9 cellular contexts compared by ENCODE assay signal in genomic region chr16:85173077-85173980, GRCh38.
A peak's percentile ranks its signal among the peaks of the same experiment; 100 is the strongest.
DNase-seq lines count a peak whose midpoint lies in the region; ATAC-seq, FAIRE-seq and TF ChIP-seq lines count a peak whose summit lies in the region.
"Had no signal": no experiment of that assay in that cellular context is flagged by ENCODE, and none has a peak within 500 bp of the region (broad histone marks: within the 10 kb centered on the region; RNA-seq: fewer than 3 reads in every experiment).

No MANE protein-coding gene starts in this region.

- in situ Hi-C loops in mammary epithelial cell (cut with MboI; ENCODE audit: low sequenced_read_pairs in 2 of 2): no loop called here

- 70% methylated on average over 15 of the region's 15 CpGs for WGBS in A549 (ENCODE audit: missing lambda C conversion rate)
- 68% methylated on average over 15 of the region's 15 CpGs for WGBS in mammary epithelial cell (ENCODE audit: low coverage, missing lambda C conversion rate)

- TF ChIP-seq EP300 in A549 (IDR thresholded peaks at IDR 0.05): no peak

- TF ChIP-seq POLR2A in A549 (IDR thresholded peaks at IDR 0.05; ENCODE audit: low read length): no peak

- H3K27me3 ChIP-seq in HUES48 (ENCODE audit: control insufficient read depth, insufficient read depth, low read length) (peaks cover 17% of the 10 kb centered on the region), mammary epithelial cell (ENCODE audit: insufficient read depth, low read length) (no peaks in the 10 kb centered on the region)

- intact Hi-C loops in mammary epithelial cell (cut with micrococcal nuclease): loop anchor here (2.0 to 5.0 kb wide), 4 partner anchors 23 to 74 kb away; no protein-coding TSS in a partner anchor

- peak; percentile 27 to 58; a peak in 3 of 6 replicates for ATAC-seq in A549

- H3K79me2 ChIP-seq in mammary epithelial cell (ENCODE audit: insufficient read depth, low read length): peaks cover 25% of the 10 kb centered on the region

- FAIRE-seq in A549 (lab: Jason Lieb, UNC): no peak
- FAIRE-seq: D721Med had no signal

- peak overlapping the region; percentile 85 for H3K4me2 ChIP-seq in A549
- H3K4me2 ChIP-seq in mammary epithelial cell (ENCODE audit: insufficient read depth, low read depth, low read length): peak overlapping the region; percentile 70

- peaks cover 48% of the 10 kb centered on the region for H3K4me1 ChIP-seq in A549
- peaks cover 28% of the 10 kb centered on the region for H3K4me1 ChIP-seq in HUES48 (ENCODE audit: control insufficient read depth, insufficient read depth, low read length)
- H3K4me1 ChIP-seq in mammary epithelial cell (ENCODE audit: insufficient read depth, low read length): peaks cover 52% of the 10 kb centered on the region

- H3K9ac ChIP-seq in HUES48 (ENCODE audit: low read depth, low read length): no peak overlapping the region
- no peak overlapping the region for H3K9ac ChIP-seq in mammary epithelial cell (ENCODE audit: insufficient read depth, low read length)

- TF ChIP-seq CTCF in A549 (IDR thresholded peaks at IDR 0.05) (no peak), mammary epithelial cell (conservative IDR thresholded peaks at IDR 0.05 in 1 of 2, IDR thresholded peaks at IDR 0.05 in 1 of 2; ENCODE audit: extremely low read depth in 1 of 2, insufficient read depth in 1 of 2, low read depth in 1 of 2, low read length in 2 of 2) (no peak)

- BruUV-seq in mammary epithelial cell (replicated peaks; lab: Mats Ljungman, UMichigan): no TSS peak

- H3K9me3 ChIP-seq in A549: no peaks in the 10 kb centered on the region
- H3K9me3 ChIP-seq in HUES48 (ENCODE audit: control insufficient read depth, insufficient read depth, low read length): no peaks in the 10 kb centered on the region
- H3K9me3 ChIP-seq in mammary epithelial cell (replicated peaks; ENCODE audit: insufficient read depth, low read length): no peaks in the 10 kb centered on the region

- H3K27ac ChIP-seq in A549 (peak overlapping the region; percentile 76 to 87), HUES48 (ENCODE audit: low read depth, low read length) (peak overlapping the region; percentile 65), mammary epithelial cell (ENCODE audit: insufficient read depth, low read depth, low read length) (peak overlapping the region; percentile 62)

- POLR2A ChIA-PET in A549 (lab: Yijun Ruan, JAX): no interaction called here

- no peaks in the 10 kb centered on the region for H4K20me1 ChIP-seq in mammary epithelial cell (ENCODE audit: insufficient read depth, low read length)

- TF ChIP-seq RAD21 in A549 (conservative IDR thresholded peaks at IDR 0.05 in 1 of 2, IDR thresholded peaks at IDR 0.05 in 1 of 2): no peak; a peak in 1 of 5 replicates

- CTCF ChIA-PET in A549 (lab: Yijun Ruan, JAX): interaction anchor here (0.9 to 2.3 kb wide), 12 partner anchors 9 to 103 kb away, joined by 3 to 8 read pairs (median 4); no protein-coding TSS in a partner anchor
- CTCF ChIA-PET in mammary epithelial cell (lab: Charles Lee; ENCODE audit: low non-redundant PET): no interaction called here

- H3K4me3 ChIP-seq in A549: no peak overlapping the region
- H3K4me3 ChIP-seq in HUES48 (ENCODE audit: low read depth, low read length): no peak overlapping the region
- no peak overlapping the region for H3K4me3 ChIP-seq in mammary epithelial cell (replicated peaks in 1 of 3; ENCODE audit: insufficient read depth in 1 of 3, low read depth in 2 of 3, low read length in 3 of 3)

- DNase-seq in A549 (ENCODE audit: low read depth in 1 of 2, low spot score in 1 of 2) (peak; percentile 67 to 70), mammary epithelial cell (peak; percentile 91), lung microvascular endothelial cell (ENCODE audit: low read depth in 2 of 2) (peak; percentile 78 to 91), NCI-H446 treated with DMSO at 0.1 percent for 48 hours (lab: John Stamatoyannopoulos, UW) (no peak), SKM-1 treated with dmso at 0.1 percent for 144 hours (lab: John Stamatoyannopoulos, UW; ENCODE audit: unreplicated experiment) (no peak), NCI-H2029 treated with DMSO at 0.1 percent for 48 hours (lab: John Stamatoyannopoulos, UW) (no peak), GM19240 (ENCODE audit: insufficient read length, low spot score) (no peak)

- no peaks in the 10 kb centered on the region for H3K36me3 ChIP-seq in HUES48 (ENCODE audit: control insufficient read depth, insufficient read depth, low read length)
- H3K36me3 ChIP-seq in mammary epithelial cell (ENCODE audit: insufficient read depth, low read length): no peaks in the 10 kb centered on the region

- dilution Hi-C loops in mammary epithelial cell (cut with HindIII; ENCODE audit: low sequenced_read_pairs): no loop called here

- peak overlapping the region; percentile 81 for H2AFZ ChIP-seq in mammary epithelial cell (ENCODE audit: low read depth, low read length)

TF ChIP-seq in A549, 52 proteins besides CTCF, POLR2A, EP300 and RAD21:
- TF ChIP-seq, protein P1, sequence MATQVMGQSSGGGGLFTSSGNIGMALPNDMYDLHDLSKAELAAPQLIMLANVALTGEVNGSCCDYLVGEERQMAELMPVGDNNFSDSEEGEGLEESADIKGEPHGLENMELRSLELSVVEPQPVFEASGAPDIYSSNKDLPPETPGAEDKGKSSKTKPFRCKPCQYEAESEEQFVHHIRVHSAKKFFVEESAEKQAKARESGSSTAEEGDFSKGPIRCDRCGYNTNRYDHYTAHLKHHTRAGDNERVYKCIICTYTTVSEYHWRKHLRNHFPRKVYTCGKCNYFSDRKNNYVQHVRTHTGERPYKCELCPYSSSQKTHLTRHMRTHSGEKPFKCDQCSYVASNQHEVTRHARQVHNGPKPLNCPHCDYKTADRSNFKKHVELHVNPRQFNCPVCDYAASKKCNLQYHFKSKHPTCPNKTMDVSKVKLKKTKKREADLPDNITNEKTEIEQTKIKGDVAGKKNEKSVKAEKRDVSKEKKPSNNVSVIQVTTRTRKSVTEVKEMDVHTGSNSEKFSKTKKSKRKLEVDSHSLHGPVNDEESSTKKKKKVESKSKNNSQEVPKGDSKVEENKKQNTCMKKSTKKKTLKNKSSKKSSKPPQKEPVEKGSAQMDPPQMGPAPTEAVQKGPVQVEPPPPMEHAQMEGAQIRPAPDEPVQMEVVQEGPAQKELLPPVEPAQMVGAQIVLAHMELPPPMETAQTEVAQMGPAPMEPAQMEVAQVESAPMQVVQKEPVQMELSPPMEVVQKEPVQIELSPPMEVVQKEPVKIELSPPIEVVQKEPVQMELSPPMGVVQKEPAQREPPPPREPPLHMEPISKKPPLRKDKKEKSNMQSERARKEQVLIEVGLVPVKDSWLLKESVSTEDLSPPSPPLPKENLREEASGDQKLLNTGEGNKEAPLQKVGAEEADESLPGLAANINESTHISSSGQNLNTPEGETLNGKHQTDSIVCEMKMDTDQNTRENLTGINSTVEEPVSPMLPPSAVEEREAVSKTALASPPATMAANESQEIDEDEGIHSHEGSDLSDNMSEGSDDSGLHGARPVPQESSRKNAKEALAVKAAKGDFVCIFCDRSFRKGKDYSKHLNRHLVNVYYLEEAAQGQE (IDR thresholded peaks at IDR 0.05): no peak
- TF ChIP-seq JUNB (IDR thresholded peaks at IDR 0.05): 0 out of 2 replicates have a peak, but pooled peaks have one; percentile 38
- TF ChIP-seq FOSL2 (IDR thresholded peaks at IDR 0.05): peak; percentile 33; the same call in 1 of the 2 replicates
- peak; percentile 75 for TF ChIP-seq FOSL2 (CRISPR knock-in tag; IDR thresholded peaks at IDR 0.05)
- no peak for TF ChIP-seq ZFP36 (IDR thresholded peaks at IDR 0.05; ENCODE audit: borderline replicate concordance, partially characterized antibody)
- TF ChIP-seq, protein P2, sequence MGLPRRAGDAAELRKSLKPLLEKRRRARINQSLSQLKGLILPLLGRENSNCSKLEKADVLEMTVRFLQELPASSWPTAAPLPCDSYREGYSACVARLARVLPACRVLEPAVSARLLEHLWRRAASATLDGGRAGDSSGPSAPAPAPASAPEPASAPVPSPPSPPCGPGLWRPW (IDR thresholded peaks at IDR 0.05): no peak
- TF ChIP-seq NR3C1 (IDR thresholded peaks at IDR 0.05): no peak
- no peak for TF ChIP-seq ZNF302 (CRISPR knock-in tag; IDR thresholded peaks at IDR 0.05)
- TF ChIP-seq EHF (CRISPR knock-in tag; IDR thresholded peaks at IDR 0.05): no peak
- no peak for TF ChIP-seq BCL3 (IDR thresholded peaks at IDR 0.05)
- TF ChIP-seq PHF8 (IDR thresholded peaks at IDR 0.05; ENCODE audit: borderline replicate concordance, low read depth): no peak
- peak; percentile 59 to 81; a peak in 3 of 4 replicates for TF ChIP-seq CEBPB (IDR thresholded peaks at IDR 0.05)
- TF ChIP-seq, protein P3, sequence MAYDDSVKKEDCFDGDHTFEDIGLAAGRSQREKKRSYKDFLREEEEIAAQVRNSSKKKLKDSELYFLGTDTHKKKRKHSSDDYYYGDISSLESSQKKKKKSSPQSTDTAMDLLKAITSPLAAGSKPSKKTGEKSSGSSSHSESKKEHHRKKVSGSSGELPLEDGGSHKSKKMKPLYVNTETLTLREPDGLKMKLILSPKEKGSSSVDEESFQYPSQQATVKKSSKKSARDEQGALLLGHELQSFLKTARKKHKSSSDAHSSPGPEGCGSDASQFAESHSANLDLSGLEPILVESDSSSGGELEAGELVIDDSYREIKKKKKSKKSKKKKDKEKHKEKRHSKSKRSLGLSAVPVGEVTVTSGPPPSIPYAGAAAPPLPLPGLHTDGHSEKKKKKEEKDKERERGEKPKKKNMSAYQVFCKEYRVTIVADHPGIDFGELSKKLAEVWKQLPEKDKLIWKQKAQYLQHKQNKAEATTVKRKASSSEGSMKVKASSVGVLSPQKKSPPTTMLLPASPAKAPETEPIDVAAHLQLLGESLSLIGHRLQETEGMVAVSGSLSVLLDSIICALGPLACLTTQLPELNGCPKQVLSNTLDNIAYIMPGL (CRISPR knock-in tag; IDR thresholded peaks at IDR 0.05; ENCODE audit: borderline replicate concordance): no peak
- no peak for TF ChIP-seq RFX5 (IDR thresholded peaks at IDR 0.05)
- TF ChIP-seq HDAC2 (IDR thresholded peaks at IDR 0.05): no peak
- no peak for TF ChIP-seq RCOR1 (IDR thresholded peaks at IDR 0.05; ENCODE audit: low read depth, low read length)

Comparison
In these comparisons a context has a peak if more than half of its experiments do, and no peak if none do; other contexts are left out.
1. DNase-seq: peak in A549 (2 of 2), mammary epithelial cell (single experiment) and lung microvascular endothelial cell (2 of 2); none in NCI-H446 treated with DMSO at 0.1 percent for 48 hours (single experiment), SKM-1 treated with dmso at 0.1 percent for 144 hours (single experiment), NCI-H2029 treated with DMSO at 0.1 percent for 48 hours (single experiment) and GM19240 (single experiment).
2. Peak in every context shown above with its lines, with median percentiles within 50 percentile points of each other: H3K27ac ChIP-seq.